ENCODE assay signal across 14 cellular contexts in the genomic region with DNA sequence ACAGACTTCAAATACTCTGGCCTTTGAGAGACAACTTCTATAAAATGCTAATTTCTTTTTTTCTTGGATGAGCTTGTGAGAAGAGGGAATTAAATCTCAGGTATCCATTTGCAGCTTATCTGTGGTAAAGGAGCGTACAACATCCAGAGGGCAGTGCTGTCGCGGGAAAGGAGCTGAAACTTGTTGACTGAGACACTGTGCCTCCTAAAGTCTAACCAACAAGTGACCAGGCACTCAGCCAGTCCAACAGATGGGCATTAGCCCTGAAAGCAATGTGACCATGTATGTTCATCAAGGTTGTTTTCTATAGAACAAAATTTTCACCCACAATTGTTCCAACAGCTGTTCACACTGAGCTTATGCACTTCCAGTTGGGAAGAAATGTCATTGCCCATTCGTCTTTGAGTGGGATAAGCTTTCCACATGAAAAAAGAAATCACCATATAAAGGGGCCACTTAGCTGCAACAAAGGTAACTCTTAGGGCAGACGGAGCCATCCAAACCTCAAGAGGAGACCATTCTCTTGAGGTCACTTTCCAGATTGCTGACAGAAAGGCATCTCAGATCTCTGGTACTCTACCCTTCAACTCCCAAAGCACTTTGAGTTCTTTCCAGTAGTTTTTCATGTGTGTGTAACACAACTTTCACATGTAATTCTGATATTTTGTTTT.
"Had no signal": no experiment of that assay in that cellular context is flagged by ENCODE, and none has a peak within 500 bp of the region (broad histone marks: within the 10 kb centered on the region; RNA-seq: fewer than 3 reads in every experiment).

No MANE protein-coding gene starts in this region.

- ATAC-seq: activated naive CD8-positive, alpha-beta T cell treated with anti-CD3 and anti-CD28 coated beads, Interleukin-2, amount 50 U/mL, for 24 hours; left colon; naive thymus-derived CD4-positive, alpha-beta T cell had no signal

- H3K27ac ChIP-seq: ascending aorta, right atrium auricular region had no signal

- H3K9me3 ChIP-seq: ascending aorta, right atrium auricular region had no signal

- H3K36me3 ChIP-seq: ascending aorta, right atrium auricular region had no signal

- H3K4me2 ChIP-seq: smooth muscle cell had no signal

- H3K4me3 ChIP-seq: ascending aorta, lung, right atrium auricular region, smooth muscle cell had no signal

- DNase-seq: activated CD4-positive, alpha-beta T cell treated with anti-CD3 and anti-CD28 coated beads for 48 hours; activated naive CD4-positive, alpha-beta T cell treated with Interleukin-2 at 50 U/mL for 16 hours; activated naive CD8-positive, alpha-beta T cell treated with anti-CD3 and anti-CD28 coated beads, Interleukin-2, amount 50 U/mL, for 24 hours; foreskin melanocyte; head of caudate nucleus; left colon; naive thymus-derived CD4-positive, alpha-beta T cell had no signal

- H3K4me1 ChIP-seq: ascending aorta, right atrium auricular region had no signal

- FAIRE-seq: bronchial epithelial cell, colon, urothelium cell line had no signal

- H3K27me3 ChIP-seq: ascending aorta, right atrium auricular region had no signal
